16 cellular contexts compared by ENCODE assay signal in genomic region chr18:71878226-71878625, GRCh38.
DNase-seq lines count a peak whose midpoint lies in the region; ATAC-seq and TF ChIP-seq lines count a peak whose summit lies in the region.
"Had no signal": no experiment of that assay in that cellular context is flagged by ENCODE, and none has a peak within 500 bp of the region (broad histone marks: within the 10 kb centered on the region; RNA-seq: fewer than 3 reads in every experiment).

No MANE protein-coding gene starts in this region.

- H2AFZ ChIP-seq in MM.1S (ENCODE audit: low read length), result no peak overlapping the region

- H4K20me1 ChIP-seq in MM.1S (ENCODE audit: insufficient read depth, low read length), result no peaks in the 10 kb centered on the region

- ATAC-seq in GM18520 (IDR thresholded peaks at IDR 0.05; ENCODE audit: unreplicated experiment) (no peak), left lung (no peak)

- no peaks in the 10 kb centered on the region for H3K9me2 ChIP-seq in MM.1S (replicated peaks; ENCODE audit: insufficient read depth, low read length)

- H3K9me3 ChIP-seq in MM.1S (replicated peaks; ENCODE audit: insufficient read depth, low read length), result no peaks in the 10 kb centered on the region
- H3K9me3 ChIP-seq in left lung, result no peaks in the 10 kb centered on the region

- H3K27me3 ChIP-seq in MM.1S (replicated peaks; ENCODE audit: insufficient read depth, low read length) (no peaks in the 10 kb centered on the region), left lung (no peaks in the 10 kb centered on the region)

- H3F3A ChIP-seq in MM.1S (ENCODE audit: insufficient read depth, low read length), result no peaks in the 10 kb centered on the region

- no peaks in the 10 kb centered on the region for H3K36me3 ChIP-seq in MM.1S (replicated peaks; ENCODE audit: insufficient read depth, low read length)
- H3K36me3 ChIP-seq in left lung, result no peaks in the 10 kb centered on the region

- H3K4me1 ChIP-seq in MM.1S (ENCODE audit: low read length), result no peaks in the 10 kb centered on the region
- H3K4me1 ChIP-seq in left lung, result no peaks in the 10 kb centered on the region

- H3K4me2 ChIP-seq in MM.1S (ENCODE audit: low read depth, low read length), result no peak overlapping the region

- H3K4me3 ChIP-seq in MM.1S (ENCODE audit: low read length), result no peak overlapping the region
- no peak overlapping the region for H3K4me3 ChIP-seq in left lung

- no peak overlapping the region for H3K9ac ChIP-seq in MM.1S (ENCODE audit: low read length)

- TF ChIP-seq CTCF in MM.1S (IDR thresholded peaks at IDR 0.05; ENCODE audit: low read length), result no peak
- no peak for TF ChIP-seq CTCF in left lung (IDR thresholded peaks at IDR 0.05)

- no peaks in the 10 kb centered on the region for H3K79me2 ChIP-seq in MM.1S (ENCODE audit: low read length)

- DNase-seq in DMS153 (lab: John Stamatoyannopoulos, UW) (peak; percentile 20), DMS153 treated with DMSO at 0.1 percent for 48 hours (lab: John Stamatoyannopoulos, UW; ENCODE audit: unreplicated experiment) (no peak), MM.1S (peak; percentile 25), SW480 (ENCODE audit: low spot score) (peak; percentile 54), renal cortical epithelial cell (ENCODE audit: low read depth) (peak; percentile 11), left lung (no peak), NCI-H1436 treated with DMSO at 0.1 percent for 48 hours (lab: John Stamatoyannopoulos, UW) (no peak)
- DNase-seq: AML-193, COR-L47, H9, IMR-90, NCI-H1417 treated with DMSO at 0.1 percent for 48 hours, NCI-H1930, NCI-H69 had no signal

- H3K27ac ChIP-seq in MM.1S (ENCODE audit: low read length) (no peak overlapping the region), left lung (no peak overlapping the region)
- H3K27ac ChIP-seq: 22Rv1 had no signal

- intact Hi-C loops in left lung (cut with DNase I), result no loop called here

Comparison
In these comparisons a context has a peak if more than half of its experiments do, and no peak if none do; other contexts are left out.
1. DNase-seq: peak in DMS153 (single experiment), MM.1S (single experiment), SW480 (single experiment) and renal cortical epithelial cell (single experiment); none in DMS153 treated with DMSO at 0.1 percent for 48 hours (single experiment), left lung (0 of 2) and NCI-H1436 treated with DMSO at 0.1 percent for 48 hours (single experiment).